22 cellular contexts compared by ENCODE assay signal in the genomic region with DNA sequence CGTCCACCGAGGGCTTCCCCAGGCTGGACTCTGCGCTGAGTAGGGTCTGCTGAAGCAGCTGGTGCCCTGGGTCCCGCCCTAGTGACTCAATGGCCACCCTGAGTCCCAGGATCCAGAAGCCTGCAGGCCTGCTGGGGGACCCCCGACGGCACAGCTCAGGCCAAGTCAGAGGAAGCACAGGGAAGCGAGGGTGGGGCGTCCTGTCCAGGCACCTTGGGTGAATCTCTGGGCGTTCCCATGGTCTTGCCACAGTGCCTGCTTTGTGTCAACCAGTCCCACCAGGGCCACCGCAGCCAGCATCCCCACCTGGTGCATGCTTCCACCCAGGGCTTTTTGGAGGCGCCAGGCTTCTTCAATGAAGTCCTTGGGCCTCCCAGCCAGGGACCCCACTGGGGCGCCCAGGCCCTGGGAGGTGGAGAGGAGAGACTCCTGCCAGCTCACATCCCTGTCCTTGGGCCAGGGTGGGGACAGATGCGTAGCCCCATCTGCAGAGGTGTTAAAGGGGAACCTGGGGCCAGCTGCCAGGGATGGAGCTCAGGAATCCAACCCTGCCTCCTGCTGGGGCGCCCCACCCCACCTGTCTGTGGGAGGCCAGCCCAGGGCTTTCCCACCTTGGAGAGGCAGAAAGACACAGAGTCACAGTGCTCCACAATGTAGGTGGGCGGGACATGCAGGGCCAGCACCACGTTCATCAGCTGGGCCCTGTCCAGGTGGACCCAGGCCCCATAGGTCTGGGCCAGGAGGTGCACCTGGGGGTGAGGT. TPM values are rescaled to one million over a fixed set of nuclear protein-coding genes. Genes with fewer than 3 reads are reported as not detected.
DNase-seq lines count a peak whose midpoint lies in the region; ATAC-seq and TF ChIP-seq lines count a peak whose summit lies in the region.
"Had no signal": no experiment of that assay in that cellular context is flagged by ENCODE, and none has a peak within 500 bp of the region (broad histone marks: within the 10 kb centered on the region; RNA-seq: fewer than 3 reads in every experiment).

No MANE protein-coding gene starts in this region.

- peaks cover 3% of the 10 kb centered on the region for H3K9me3 Mint-ChIP-seq in stimulated activated memory B cell treated with anti-CD40 and anti-IgM and Interleukin-4, amounts not matched to agents 10 μg/mL and 1 μg/mL and 100 μg/mL, for 72 hours
- no peaks in the 10 kb centered on the region for H3K9me3 Mint-ChIP-seq in activated naive CD4-positive, alpha-beta T cell treated with anti-CD3 and anti-CD28 coated beads for 36 hours
- H3K9me3 Mint-ChIP-seq: CD8-positive, alpha-beta memory T cell had no signal

- intact Hi-C loops in right lobe of liver (cut with DNase I), result loop anchor here (5.0 to 10.0 kb wide), 2 partner anchors 132 to 134 kb away; no protein-coding TSS in a partner anchor
- intact Hi-C loops in activated naive CD4-positive, alpha-beta T cell treated with anti-CD3 and anti-CD28 coated beads for 36 hours (cut with micrococcal nuclease), result no loop called here

- peak overlapping the region; percentile 48 for H3K27ac Mint-ChIP-seq in stimulated activated memory B cell treated with anti-CD40 and anti-IgM and Interleukin-4, amounts not matched to agents 10 μg/mL and 1 μg/mL and 100 μg/mL, for 72 hours
- no peak overlapping the region for H3K27ac Mint-ChIP-seq in activated naive CD4-positive, alpha-beta T cell treated with anti-CD3 and anti-CD28 coated beads for 36 hours

- 90% methylated on average over 2 of the region's 16 CpGs for WGBS in right lobe of liver (ENCODE audit: insufficient coverage, low coverage, low lambda C conversion rate, missing lambda C conversion rate)

- H3K27me3 ChIP-seq in NT2/D1 (ENCODE audit: insufficient read depth, insufficient read length) (no peaks in the 10 kb centered on the region), right lobe of liver (no peaks in the 10 kb centered on the region)

- peak overlapping the region; percentile 71 for H3K9ac ChIP-seq in NT2/D1 (ENCODE audit: insufficient read length, low read depth)
- H3K9ac ChIP-seq: BLaER1 treated with 17β-estradiol and CSF1 and Interleukin-3, amounts not matched to agents 10 nM and 100 nM had no signal

- H3K4me1 ChIP-seq in NT2/D1 (ENCODE audit: insufficient read depth, insufficient read length) (peaks cover 36% of the 10 kb centered on the region), right lobe of liver (peaks cover 0 to 12% (median 3%) of the 10 kb centered on the region in 4 donors)

- H3K27me3 Mint-ChIP-seq in stimulated activated memory B cell treated with anti-CD40 and anti-IgM and Interleukin-4, amounts not matched to agents 10 μg/mL and 1 μg/mL and 100 μg/mL, for 72 hours, result peaks cover 9% of the 10 kb centered on the region
- H3K27me3 Mint-ChIP-seq in activated naive CD4-positive, alpha-beta T cell treated with anti-CD3 and anti-CD28 coated beads for 36 hours (ENCODE audit: low read depth), result no peaks in the 10 kb centered on the region

- H3K9me3 ChIP-seq in NT2/D1 (ENCODE audit: insufficient read depth, low read length), result peaks cover 6% of the 10 kb centered on the region; the same call in 1 of the 2 replicates
- no peaks in the 10 kb centered on the region for H3K9me3 ChIP-seq in right lobe of liver

- no peaks in the 10 kb centered on the region for H3K36me3 Mint-ChIP-seq in stimulated activated memory B cell treated with anti-CD40 and anti-IgM and Interleukin-4, amounts not matched to agents 10 μg/mL and 1 μg/mL and 100 μg/mL, for 72 hours
- no peaks in the 10 kb centered on the region for H3K36me3 Mint-ChIP-seq in activated naive CD4-positive, alpha-beta T cell treated with anti-CD3 and anti-CD28 coated beads for 36 hours (ENCODE audit: low read depth)
- H3K36me3 Mint-ChIP-seq: CD8-positive, alpha-beta memory T cell; IgD-negative memory B cell had no signal

- CTCF ChIA-PET in activated naive CD4-positive, alpha-beta T cell treated with anti-CD3 and anti-CD28 coated beads for 36 hours (lab: Charles Lee), result interaction anchor here (0.6 to 3.6 kb wide), 13 partner anchors 10 to 231 kb away, joined by 3 to 30 read pairs (median 5); a partner anchor contains a TSS

- H3K36me3 ChIP-seq in NT2/D1 (ENCODE audit: insufficient read depth, insufficient read length, low read length), result no peaks in the 10 kb centered on the region
- H3K36me3 ChIP-seq in right lobe of liver, result no peaks in the 10 kb centered on the region
- H3K36me3 ChIP-seq: BLaER1 treated with 17β-estradiol and CSF1 and Interleukin-3, amounts not matched to agents 10 nM and 100 nM had no signal

- H3K27ac ChIP-seq in caudate nucleus (ENCODE audit: low read depth, low read length) (peak overlapping the region; percentile 86), right lobe of liver (peak overlapping the region in 2 of 3 donors; percentile 33 to 63)

- peaks cover 36% of the 10 kb centered on the region for H3K4me1 Mint-ChIP-seq in stimulated activated memory B cell treated with anti-CD40 and anti-IgM and Interleukin-4, amounts not matched to agents 10 μg/mL and 1 μg/mL and 100 μg/mL, for 72 hours
- peaks cover 29% of the 10 kb centered on the region for H3K4me1 Mint-ChIP-seq in activated naive CD4-positive, alpha-beta T cell treated with anti-CD3 and anti-CD28 coated beads for 36 hours (ENCODE audit: low read depth)

- H3K4me3 ChIP-seq in NT2/D1 (ENCODE audit: insufficient read length, low read depth) (no peak overlapping the region), right lobe of liver (peak overlapping the region in 1 of 3 donors; percentile 5)
- H3K4me3 ChIP-seq: BLaER1 treated with 17β-estradiol and CSF1 and Interleukin-3, amounts not matched to agents 10 nM and 100 nM had no signal

- no peak overlapping the region for H3K4me3 Mint-ChIP-seq in stimulated activated memory B cell treated with anti-CD40 and anti-IgM and Interleukin-4, amounts not matched to agents 10 μg/mL and 1 μg/mL and 100 μg/mL, for 72 hours
- H3K4me3 Mint-ChIP-seq in activated naive CD4-positive, alpha-beta T cell treated with anti-CD3 and anti-CD28 coated beads for 36 hours, result no peak overlapping the region
- H3K4me3 Mint-ChIP-seq: CD8-positive, alpha-beta memory T cell had no signal

- DNase-seq in NT2/D1 (ENCODE audit: low read depth, low spot score), result no peak
- DNase-seq in caudate nucleus (lab: John Stamatoyannopoulos, UW), result no peak
- no peak for DNase-seq in right lobe of liver
- no peak for DNase-seq in activated naive CD4-positive, alpha-beta T cell (lab: John Stamatoyannopoulos, UW)
- no peak for DNase-seq in activated effector memory CD4-positive, alpha-beta T cell treated with anti-CD3 and anti-CD28 coated beads, Interleukin-2, amount 50 U/mL, for 16 hours
- DNase-seq in dedifferentiated amniotic fluid mesenchymal stem cell (ENCODE audit: extremely low spot score), result no peak
- DNase-seq in activated naive CD4-positive, alpha-beta T cell treated with anti-CD3 and anti-CD28 coated beads for 36 hours, result no peak
- DNase-seq: DMS79 treated with DMSO at 0.1 percent for 48 hours; H9; NCI-H1417; NCI-H187 treated with DMSO at 0.1 percent for 48 hours; NK-92 treated with Interleukin-12 subunit alpha and Interleukin-12 subunit beta, amount 100 ng/mL, for 24 hours; OCI-M1; SIG-M5 had no signal

- ATAC-seq in right lobe of liver, result no peak
- ATAC-seq in stimulated activated memory B cell treated with anti-CD40 and anti-IgM and Interleukin-4, amounts not matched to agents 10 μg/mL and 1 μg/mL and 100 μg/mL, for 72 hours, result no peak

- no peak for TF ChIP-seq CTCF in right lobe of liver (IDR thresholded peaks at IDR 0.05)

- no peak for TF ChIP-seq POLR2A in right lobe of liver (IDR thresholded peaks at IDR 0.05)

RNA-seq across cellular contexts. Expression of a gene that starts 17.8 kb away (rescaled TPM):
- not detected for total RNA-seq in right lobe of liver
- total RNA-seq in activated naive CD4-positive, alpha-beta T cell treated with anti-CD3 and anti-CD28 coated beads for 36 hours, result not detected
- total RNA-seq: CD8-positive, alpha-beta memory T cell; G401; HT-29; LHCN-M2; RPMI7951 had no signal

RNA-seq across cellular contexts. Expression of a gene that starts 35.2 kb away (rescaled TPM):
- 1 to 10 TPM in 4 of 6 experiments, under 1 TPM in 2; 0.57 to 2.0 (median 1.4) TPM for total RNA-seq in right lobe of liver
- total RNA-seq in activated naive CD4-positive, alpha-beta T cell treated with anti-CD3 and anti-CD28 coated beads for 36 hours, result 100 to 1,000 TPM; 117 to 118 TPM

Comparison
In these comparisons a context has a peak if more than half of its experiments do, and no peak if none do; other contexts are left out.
1. RNA of a gene that starts 35.2 kb away (total RNA-seq): 117 to 118 TPM in activated naive CD4-positive, alpha-beta T cell treated with anti-CD3 and anti-CD28 coated beads for 36 hours; 0.57 to 2.0 TPM in right lobe of liver; every median in the first group is over 10 times any median in the second.